Comparison of ENCODE assay signal across 9 cellular contexts in the genomic region with DNA sequence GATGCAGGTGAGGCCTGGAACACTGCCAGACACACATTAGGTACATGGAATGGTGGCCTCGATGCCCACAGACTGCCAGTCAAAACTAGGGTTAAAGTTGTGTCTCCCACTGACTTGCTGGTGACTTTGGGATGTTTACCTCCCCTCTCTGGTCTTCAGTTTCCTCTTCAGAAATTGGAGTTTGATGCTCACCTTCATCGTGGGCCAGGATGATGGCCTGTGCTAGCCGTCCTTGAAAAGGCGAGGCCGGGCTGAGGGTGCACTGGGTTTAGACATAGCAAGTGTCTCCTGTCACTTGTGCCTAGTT. TPM values are rescaled to one million over a fixed set of nuclear protein-coding genes. Genes with fewer than 3 reads are reported as not detected.
DNase-seq lines count a peak whose midpoint lies in the region; ATAC-seq and TF ChIP-seq lines count a peak whose summit lies in the region.
"Had no signal": no experiment of that assay in that cellular context is flagged by ENCODE, and none has a peak within 500 bp of the region (broad histone marks: within the 10 kb centered on the region; RNA-seq: fewer than 3 reads in every experiment).

No MANE protein-coding gene starts in this region.

- H3K4me3 Mint-ChIP-seq in effector memory CD8-positive, alpha-beta T cell = peak overlapping the region; percentile 78 to 84

- H3K9me3 Mint-ChIP-seq in effector memory CD8-positive, alpha-beta T cell = no peaks in the 10 kb centered on the region

- H3K9me2 ChIP-seq in DOHH2 (replicated peaks; ENCODE audit: control insufficient read depth, low read length) = no peaks in the 10 kb centered on the region

- no peaks in the 10 kb centered on the region for H4K20me1 ChIP-seq in DOHH2 (ENCODE audit: control insufficient read depth, insufficient read depth, low read depth, low read length)
- no peaks in the 10 kb centered on the region for H4K20me1 ChIP-seq in OCI-LY3 (ENCODE audit: insufficient read depth, low read length)

- H3K4me1 Mint-ChIP-seq in effector memory CD8-positive, alpha-beta T cell (ENCODE audit: low read depth in 2 of 2) = peaks cover 9 to 11% of the 10 kb centered on the region in 2 donors

- ATAC-seq in effector memory CD8-positive, alpha-beta T cell (replicated peaks) = no peak

- H3K4me1 ChIP-seq in DOHH2 (ENCODE audit: control insufficient read depth, low read length) (peaks cover 12% of the 10 kb centered on the region), OCI-LY3 (ENCODE audit: low read length) (peaks cover 5% of the 10 kb centered on the region), neuronal stem cell (ENCODE audit: control insufficient read depth in 2 of 2, insufficient read depth in 1 of 2, low read depth in 1 of 2, low read length in 2 of 2) (peaks cover 3 to 11% of the 10 kb centered on the region in 2 donors)

- H2BK15ac ChIP-seq in neuronal stem cell (ENCODE audit: low read length) = no peak overlapping the region

- H4K8ac ChIP-seq in neuronal stem cell (ENCODE audit: low read depth, low read length) = no peak overlapping the region

- H3K36me3 ChIP-seq in DOHH2 (ENCODE audit: control insufficient read depth, low read length) (no peaks in the 10 kb centered on the region), OCI-LY3 (replicated peaks; ENCODE audit: low read depth, low read length) (no peaks in the 10 kb centered on the region), neuronal stem cell (replicated peaks in 1 of 2; ENCODE audit: control insufficient read depth in 2 of 2, insufficient read depth in 2 of 2, low read length in 2 of 2) (no peaks in the 10 kb centered on the region)
- H3K36me3 ChIP-seq: uterus had no signal

- H3K4ac ChIP-seq in neuronal stem cell (ENCODE audit: low read length) = no peak overlapping the region

- no peaks in the 10 kb centered on the region for H3K9me3 ChIP-seq in DOHH2 (ENCODE audit: control insufficient read depth, insufficient read depth, low read length)
- no peaks in the 10 kb centered on the region for H3K9me3 ChIP-seq in OCI-LY3 (ENCODE audit: insufficient read depth, low read length)
- H3K9me3 ChIP-seq in neuronal stem cell (replicated peaks in 1 of 2; ENCODE audit: control insufficient read depth in 2 of 2, insufficient read depth in 1 of 2, low read depth in 1 of 2, low read length in 2 of 2) = no peaks in the 10 kb centered on the region
- H3K9me3 ChIP-seq: uterus had no signal

- peaks cover 17 to 56% of the 10 kb centered on the region in 2 donors for H3K27me3 Mint-ChIP-seq in effector memory CD8-positive, alpha-beta T cell

- H2BK12ac ChIP-seq in neuronal stem cell (ENCODE audit: low read length) = no peak overlapping the region

- TF ChIP-seq CTCF in DOHH2 (IDR thresholded peaks at IDR 0.05; ENCODE audit: low read depth, low read length, poor library complexity, severe bottlenecking) (no peak), OCI-LY3 (IDR thresholded peaks at IDR 0.05; ENCODE audit: low read depth, low read length) (no peak), GM13977 (IDR thresholded peaks at IDR 0.05; ENCODE audit: extremely low read depth, insufficient read depth, missing control alignments) (no peak)

- H2BK5ac ChIP-seq in neuronal stem cell (ENCODE audit: low read length) = no peak overlapping the region

- H3K4me3 ChIP-seq in DOHH2 (ENCODE audit: low read length) (peak overlapping the region; percentile 75), OCI-LY3 (ENCODE audit: low read length) (peak overlapping the region; percentile 86), neuronal stem cell (ENCODE audit: low read length in 2 of 2) (peak overlapping the region; percentile 52 to 88)

- H3K36me3 Mint-ChIP-seq in effector memory CD8-positive, alpha-beta T cell (ENCODE audit: insufficient read depth) = peaks cover 8% of the 10 kb centered on the region

- H3K27ac ChIP-seq in DOHH2 (ENCODE audit: low read depth, low read length) = no peak overlapping the region
- H3K27ac ChIP-seq in OCI-LY3 (ENCODE audit: low read length) = no peak overlapping the region
- no peak overlapping the region for H3K27ac ChIP-seq in neuronal stem cell (replicated peaks; ENCODE audit: low read length)
- H3K27ac ChIP-seq: uterus had no signal

- no peaks in the 10 kb centered on the region for H3K79me1 ChIP-seq in neuronal stem cell (ENCODE audit: low read depth, low read length)

- H3K4me2 ChIP-seq in DOHH2 (ENCODE audit: low read length) = peak overlapping the region; percentile 75
- peak overlapping the region; percentile 78 for H3K4me2 ChIP-seq in OCI-LY3 (ENCODE audit: low read length)
- peak overlapping the region; percentile 86 for H3K4me2 ChIP-seq in neuronal stem cell (ENCODE audit: insufficient read depth, low read length, poor library complexity, severe bottlenecking)

- peaks cover 16% of the 10 kb centered on the region for H3K27me3 ChIP-seq in DOHH2 (ENCODE audit: control insufficient read depth, low read length)
- peaks cover 17% of the 10 kb centered on the region for H3K27me3 ChIP-seq in OCI-LY3 (ENCODE audit: low read depth, low read length)
- H3K27me3 ChIP-seq in neuronal stem cell (ENCODE audit: control insufficient read depth in 3 of 3, insufficient read depth in 3 of 3, low read depth in 1 of 3, low read length in 3 of 3) = peaks cover 0 to 60% (median 3%) of the 10 kb centered on the region in 3 experiments
- H3K27me3 ChIP-seq: uterus had no signal

- H3K18ac ChIP-seq in neuronal stem cell (ENCODE audit: low read length) = peak overlapping the region; percentile 87

- H3F3A ChIP-seq in DOHH2 (ENCODE audit: control insufficient read depth, insufficient read depth) = no peaks in the 10 kb centered on the region

- H3K14ac ChIP-seq in neuronal stem cell (ENCODE audit: low read length) = no peak overlapping the region

- H2BK120ac ChIP-seq in neuronal stem cell (ENCODE audit: low read depth, low read length) = peak overlapping the region; percentile 35

- no peak for DNase-seq in effector memory CD8-positive, alpha-beta T cell
- DNase-seq in neuronal stem cell (ENCODE audit: low spot score) (no peak), UCSD-AML1 (lab: John Stamatoyannopoulos, UW; ENCODE audit: unreplicated experiment) (no peak), AML-193 (lab: John Stamatoyannopoulos, UW) (no peak), GM13977 (ENCODE audit: low spot score) (no peak), midbrain (lab: John Stamatoyannopoulos, UW) (no peak)

- no peaks in the 10 kb centered on the region for H3K79me2 ChIP-seq in DOHH2 (ENCODE audit: control insufficient read depth, low read length)
- H3K79me2 ChIP-seq in OCI-LY3 (ENCODE audit: low read length) = no peaks in the 10 kb centered on the region

- H3K23ac ChIP-seq in neuronal stem cell (ENCODE audit: low read depth, low read length, poor library complexity) = no peak overlapping the region

- in situ Hi-C loops in GM13977 (cut with MboI; ENCODE audit: low pct_unique_long_range_greater_than_20kb, low sequenced_read_pairs, unreplicated experiment) = no loop called here

- peak overlapping the region in 1 of 2 donors; percentile 85 for H3K27ac Mint-ChIP-seq in effector memory CD8-positive, alpha-beta T cell

- peak overlapping the region; percentile 82 for H2AK5ac ChIP-seq in neuronal stem cell (ENCODE audit: low read depth, low read length)

- H2AFZ ChIP-seq in OCI-LY3 (ENCODE audit: low read depth, low read length) = peak overlapping the region; percentile 78
- peak overlapping the region; percentile 100 for H2AFZ ChIP-seq in neuronal stem cell (ENCODE audit: low read length)

- H3K9ac ChIP-seq in OCI-LY3 (ENCODE audit: low read length) (peak overlapping the region; percentile 64), neuronal stem cell (ENCODE audit: low read depth, low read length, poor library complexity) (no peak overlapping the region)

- WGBS in neuronal stem cell (ENCODE audit: extremely low coverage in 2 of 2, insufficient read length in 2 of 2, insufficient replicate concordance in 1 of 2), 2 donors = no CpG with 5 or more reads among the region's 5 CpGs

- no peak overlapping the region for H4K91ac ChIP-seq in neuronal stem cell (ENCODE audit: low read depth, low read length, poor library complexity)

RNA-seq across cellular contexts. Expression of gene FOXE1, which starts 49.0 kb away (rescaled TPM):
- polyA plus RNA-seq in neuronal stem cell (2013, experiment 1 of 2) = not detected
- polyA plus RNA-seq in neuronal stem cell (2013, experiment 2 of 2) = not detected
